In the genomic region with DNA sequence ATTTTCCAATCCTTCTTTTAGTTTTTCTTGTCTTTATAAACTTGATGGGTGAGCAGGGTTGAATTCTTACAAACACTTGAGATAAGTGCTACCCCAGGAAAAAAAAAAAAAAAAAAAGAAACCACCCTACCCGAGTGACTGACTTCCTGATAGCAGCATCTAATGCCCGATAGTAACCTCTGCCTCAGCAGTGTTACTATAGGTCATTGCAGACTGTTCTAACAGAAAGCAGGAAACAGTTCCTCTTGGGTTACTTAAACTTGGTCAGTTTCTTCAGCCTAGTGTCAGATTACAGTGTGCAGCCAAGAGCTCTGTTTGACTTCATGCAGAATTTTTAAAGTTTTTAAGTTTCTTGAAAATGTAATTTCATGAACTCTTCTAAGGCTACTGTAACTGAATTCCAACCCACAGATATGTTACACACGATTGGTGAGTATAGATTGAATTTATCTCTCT, we compare ENCODE assay signal across 8 cellular contexts. TPM values are rescaled to one million over a fixed set of nuclear protein-coding genes. Genes with fewer than 3 reads are reported as not detected.
DNase-seq lines count a peak whose midpoint lies in the region; ATAC-seq and TF ChIP-seq lines count a peak whose summit lies in the region.

No MANE protein-coding gene starts in this region.

- no peaks in the 10 kb centered on the region for H3K79me2 ChIP-seq in neural cell (replicated peaks; ENCODE audit: insufficient read depth, low read length)

- no peak overlapping the region for H2AFZ ChIP-seq in neural cell (ENCODE audit: low read depth, low read length)

- H3K4me1 Mint-ChIP-seq in activated CD4-positive, alpha-beta T cell treated with anti-CD3 and anti-CD28 coated beads, Interleukin-2, amount 10 ng/mL, durations not matched to agents 7 days and 5 days = peaks cover 58% of the 10 kb centered on the region

- DNase-seq in AML-193 (lab: John Stamatoyannopoulos, UW) (peak; percentile 97 to 98), NCI-H146 treated with DMSO at 0.1 percent for 48 hours (lab: John Stamatoyannopoulos, UW; ENCODE audit: unreplicated experiment) (peak; percentile 51), fibroblast of villous mesenchyme (ENCODE audit: low read depth) (peak; percentile 88), NCI-H2171 (lab: John Stamatoyannopoulos, UW) (no peak)
- DNase-seq in activated CD4-positive, alpha-beta T cell treated with anti-CD3 and anti-CD28 coated beads, Interleukin-2, amount 10 ng/mL, durations not matched to agents 7 days and 5 days = peak; percentile 75

- H3K4me3 Mint-ChIP-seq in activated CD4-positive, alpha-beta T cell treated with anti-CD3 and anti-CD28 coated beads, Interleukin-2, amount 10 ng/mL, durations not matched to agents 7 days and 5 days = peak overlapping the region; percentile 97

- CTCF ChIA-PET in activated CD4-positive, alpha-beta T cell treated with anti-CD3 and anti-CD28 coated beads, Interleukin-2, amount 10 ng/mL, durations not matched to agents 7 days and 5 days (lab: Charles Lee) = interaction anchor here (0.9 to 3.2 kb wide), 3 partner anchors 24 to 439 kb away, joined by 4 to 14 read pairs (median 4); no protein-coding TSS in a partner anchor

- H3K4me3 ChIP-seq in fibroblast of villous mesenchyme (ENCODE audit: low read depth, low read length) (peak overlapping the region; percentile 86), neural cell (ENCODE audit: low read length) (peak overlapping the region; percentile 94)

- no peaks in the 10 kb centered on the region for H4K20me1 ChIP-seq in neural cell (ENCODE audit: insufficient read depth)

- H3K4me2 ChIP-seq in neural cell (ENCODE audit: low read length) = peak overlapping the region; percentile 66

- TF ChIP-seq EP300 in neural cell (conservative IDR thresholded peaks at IDR 0.05; ENCODE audit: poor library complexity, severe bottlenecking) = no peak

- peaks cover 36% of the 10 kb centered on the region for H3K36me3 Mint-ChIP-seq in activated CD4-positive, alpha-beta T cell treated with anti-CD3 and anti-CD28 coated beads, Interleukin-2, amount 10 ng/mL, durations not matched to agents 7 days and 5 days (ENCODE audit: low read depth)

- ATAC-seq in GM18499 (IDR thresholded peaks at IDR 0.05; ENCODE audit: insufficient read depth, unreplicated experiment) (peak; percentile 80), HG02840 (IDR thresholded peaks at IDR 0.05; ENCODE audit: low FRiP score, unreplicated experiment) (peak; percentile 55)

- peak overlapping the region; percentile 94 for H3K27ac Mint-ChIP-seq in activated CD4-positive, alpha-beta T cell treated with anti-CD3 and anti-CD28 coated beads, Interleukin-2, amount 10 ng/mL, durations not matched to agents 7 days and 5 days

- no peak overlapping the region for H3K9ac ChIP-seq in neural cell (ENCODE audit: low read length)

- H3K36me3 ChIP-seq in neural cell (ENCODE audit: insufficient read depth, low read length) = no peaks in the 10 kb centered on the region

- H3K27me3 Mint-ChIP-seq in activated CD4-positive, alpha-beta T cell treated with anti-CD3 and anti-CD28 coated beads, Interleukin-2, amount 10 ng/mL, durations not matched to agents 7 days and 5 days = peaks cover 5% of the 10 kb centered on the region

- H3K27me3 ChIP-seq in neural cell (ENCODE audit: insufficient read depth, low read depth, low read length) = peaks cover 10% of the 10 kb centered on the region

- POLR2A ChIA-PET in activated CD4-positive, alpha-beta T cell treated with anti-CD3 and anti-CD28 coated beads, Interleukin-2, amount 10 ng/mL, durations not matched to agents 7 days and 5 days (lab: Charles Lee) = interaction anchor here (0.7 to 1.3 kb wide), 2 partner anchors 355 to 365 kb away, joined by 3 to 9 read pairs; no protein-coding TSS in a partner anchor

- no peaks in the 10 kb centered on the region for H3K9me3 ChIP-seq in neural cell (ENCODE audit: low read length)

- H3K9me2 ChIP-seq in neural cell (ENCODE audit: insufficient read depth, low read length) = no peaks in the 10 kb centered on the region

- TF ChIP-seq CTCF in fibroblast of villous mesenchyme (IDR thresholded peaks at IDR 0.05; ENCODE audit: insufficient read depth, low read depth, low read length) = no peak
- no peak for TF ChIP-seq CTCF in neural cell (IDR thresholded peaks at IDR 0.05; ENCODE audit: poor library complexity, severe bottlenecking)

- no peak for TF ChIP-seq RAD21 in neural cell (conservative IDR thresholded peaks at IDR 0.05)

- no peaks in the 10 kb centered on the region for H3F3A ChIP-seq in neural cell (ENCODE audit: insufficient read depth, low read length, poor library complexity, severe bottlenecking)

- H3K27ac ChIP-seq in neural cell (ENCODE audit: low read length) = no peak overlapping the region

- H3K9me3 Mint-ChIP-seq in activated CD4-positive, alpha-beta T cell treated with anti-CD3 and anti-CD28 coated beads, Interleukin-2, amount 10 ng/mL, durations not matched to agents 7 days and 5 days = no peaks in the 10 kb centered on the region

TF ChIP-seq in neural cell, 6 proteins besides CTCF, POLR2A, EP300 and RAD21:
- TF ChIP-seq MXI1 (conservative IDR thresholded peaks at IDR 0.05; ENCODE audit: poor library complexity, severe bottlenecking) = no peak
- TF ChIP-seq TAF1 (IDR thresholded peaks at IDR 0.05; ENCODE audit: low read depth) = no peak
- no peak for TF ChIP-seq EZH2 (IDR thresholded peaks at IDR 0.05; ENCODE audit: borderline replicate concordance, insufficient read depth, low read length, poor library complexity, severe bottlenecking)
- no peak for TF ChIP-seq SMC3 (conservative IDR thresholded peaks at IDR 0.05; ENCODE audit: poor library complexity)
- TF ChIP-seq, protein P1, sequence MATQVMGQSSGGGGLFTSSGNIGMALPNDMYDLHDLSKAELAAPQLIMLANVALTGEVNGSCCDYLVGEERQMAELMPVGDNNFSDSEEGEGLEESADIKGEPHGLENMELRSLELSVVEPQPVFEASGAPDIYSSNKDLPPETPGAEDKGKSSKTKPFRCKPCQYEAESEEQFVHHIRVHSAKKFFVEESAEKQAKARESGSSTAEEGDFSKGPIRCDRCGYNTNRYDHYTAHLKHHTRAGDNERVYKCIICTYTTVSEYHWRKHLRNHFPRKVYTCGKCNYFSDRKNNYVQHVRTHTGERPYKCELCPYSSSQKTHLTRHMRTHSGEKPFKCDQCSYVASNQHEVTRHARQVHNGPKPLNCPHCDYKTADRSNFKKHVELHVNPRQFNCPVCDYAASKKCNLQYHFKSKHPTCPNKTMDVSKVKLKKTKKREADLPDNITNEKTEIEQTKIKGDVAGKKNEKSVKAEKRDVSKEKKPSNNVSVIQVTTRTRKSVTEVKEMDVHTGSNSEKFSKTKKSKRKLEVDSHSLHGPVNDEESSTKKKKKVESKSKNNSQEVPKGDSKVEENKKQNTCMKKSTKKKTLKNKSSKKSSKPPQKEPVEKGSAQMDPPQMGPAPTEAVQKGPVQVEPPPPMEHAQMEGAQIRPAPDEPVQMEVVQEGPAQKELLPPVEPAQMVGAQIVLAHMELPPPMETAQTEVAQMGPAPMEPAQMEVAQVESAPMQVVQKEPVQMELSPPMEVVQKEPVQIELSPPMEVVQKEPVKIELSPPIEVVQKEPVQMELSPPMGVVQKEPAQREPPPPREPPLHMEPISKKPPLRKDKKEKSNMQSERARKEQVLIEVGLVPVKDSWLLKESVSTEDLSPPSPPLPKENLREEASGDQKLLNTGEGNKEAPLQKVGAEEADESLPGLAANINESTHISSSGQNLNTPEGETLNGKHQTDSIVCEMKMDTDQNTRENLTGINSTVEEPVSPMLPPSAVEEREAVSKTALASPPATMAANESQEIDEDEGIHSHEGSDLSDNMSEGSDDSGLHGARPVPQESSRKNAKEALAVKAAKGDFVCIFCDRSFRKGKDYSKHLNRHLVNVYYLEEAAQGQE (IDR thresholded peaks at IDR 0.05; ENCODE audit: borderline replicate concordance) = no peak
TF ChIP-seq in neural cell: peak in this region for 0.

RNA-seq across cellular contexts. Expression of a gene that starts 2.1 kb away (rescaled TPM):
- 10 to 100 TPM; 16.9 to 18.1 TPM for total RNA-seq in activated CD4-positive, alpha-beta T cell treated with anti-CD3 and anti-CD28 coated beads, Interleukin-2, amount 10 ng/mL, durations not matched to agents 7 days and 5 days
- 21.9 and 31.5 TPM in 2 replicates for total RNA-seq in fibroblast of villous mesenchyme
- polyA plus RNA-seq in neural cell = 8.1 and 10.9 TPM in 2 replicates
- polyA minus RNA-seq in neural cell = 19.2 and 21.7 TPM in 2 replicates
